13 cellular contexts compared by ENCODE assay signal in the genomic region with DNA sequence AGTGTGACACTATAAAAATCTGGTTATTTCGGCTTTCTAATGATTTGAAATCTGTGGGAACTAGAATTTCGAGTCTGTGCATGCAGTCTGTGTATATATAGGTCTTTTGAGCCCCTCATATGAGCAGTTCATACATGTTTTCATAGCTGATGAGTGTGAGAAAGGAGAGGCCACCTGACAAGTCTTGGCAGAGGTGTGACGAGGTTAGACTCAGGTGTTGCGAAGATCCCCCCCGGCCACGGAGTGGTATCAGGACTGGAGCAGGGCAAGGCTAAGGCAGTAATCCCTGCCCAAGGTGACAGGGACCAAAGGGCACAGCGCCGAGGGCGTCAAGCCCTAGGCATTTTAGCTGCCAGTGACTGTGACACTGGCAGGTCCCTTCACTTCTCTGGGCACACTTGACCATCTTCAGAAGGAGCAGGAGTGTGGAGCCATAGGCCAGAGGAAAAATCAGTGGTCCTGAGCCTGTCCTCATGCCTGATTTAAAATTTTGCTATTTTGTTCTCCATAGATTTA.
A peak's percentile ranks its signal among the peaks of the same experiment; 100 is the strongest.
DNase-seq lines count a peak whose midpoint lies in the region; ATAC-seq lines count a peak whose summit lies in the region.
"Had no signal": no experiment of that assay in that cellular context is flagged by ENCODE, and none has a peak within 500 bp of the region (broad histone marks: within the 10 kb centered on the region; RNA-seq: fewer than 3 reads in every experiment).

No MANE protein-coding gene starts in this region.

- H3K4me3 ChIP-seq in esophagus (ENCODE audit: low read depth in 1 of 2, low read length in 2 of 2) = no peak overlapping the region
- H3K4me3 ChIP-seq in H7 (ENCODE audit: insufficient read depth, low read depth, low read length) = no peak overlapping the region
- H3K4me3 ChIP-seq: BLaER1 treated with 17β-estradiol and CSF1 and Interleukin-3, amounts not matched to agents 10 nM and 100 nM; GM23248 had no signal

- H3K27me3 ChIP-seq in esophagus (ENCODE audit: control insufficient read depth in 1 of 2, insufficient read depth in 2 of 2, low read length in 2 of 2) = no peaks in the 10 kb centered on the region
- no peaks in the 10 kb centered on the region for H3K27me3 ChIP-seq in H7 (ENCODE audit: control insufficient read depth, insufficient read depth, low read length)

- peak; percentile 28 for DNase-seq in NCI-H1105 (lab: John Stamatoyannopoulos, UW)
- DNase-seq in NCI-H69 (lab: John Stamatoyannopoulos, UW) = peak; percentile 32
- DNase-seq in posterior vena cava (ENCODE audit: low spot score) = peak; percentile 34
- no peak for DNase-seq in DMS53 (lab: John Stamatoyannopoulos, UW)
- DNase-seq in H7 = no peak
- DNase-seq: CD8-positive, alpha-beta T cell; COR-L47; DMS 273 treated with DMSO at 0.1 percent for 48 hours; GM23248; HCEC 1CT had no signal

- peaks cover 3 to 9% of the 10 kb centered on the region in 2 donors for H3K4me1 ChIP-seq in esophagus (ENCODE audit: control insufficient read depth in 2 of 2, insufficient read depth in 2 of 2, low read length in 1 of 2)

- H3K36me3 ChIP-seq in esophagus (ENCODE audit: control insufficient read depth in 2 of 2, insufficient read depth in 2 of 2, low read length in 1 of 2) (peaks cover 0 to 3% of the 10 kb centered on the region in 2 donors), H7 (replicated peaks; ENCODE audit: control insufficient read depth, insufficient read depth, low read length) (no peaks in the 10 kb centered on the region)

- ATAC-seq in HG02884 (IDR thresholded peaks at IDR 0.05; ENCODE audit: unreplicated experiment) = no peak
- ATAC-seq: CD8-positive, alpha-beta T cell had no signal

- no peaks in the 10 kb centered on the region for H3K9me3 ChIP-seq in esophagus (ENCODE audit: control insufficient read depth in 2 of 2, insufficient read depth in 1 of 2, low read depth in 1 of 2, low read length in 1 of 2)

- 58 to 62% methylated on average over 9 of the region's 9 CpGs for WGBS in esophagus, 2 donors

- H3K27ac ChIP-seq in esophagus (ENCODE audit: low read depth in 2 of 2, low read length in 1 of 2) = peak overlapping the region; percentile 54 to 84
- H3K27ac ChIP-seq: BLaER1 treated with 17β-estradiol and CSF1 and Interleukin-3, amounts not matched to agents 10 nM and 100 nM; GM23248 had no signal

- intact Hi-C loops in posterior vena cava (cut with DNase I) = no loop called here

Comparison
In these comparisons a context has a peak if more than half of its experiments do, and no peak if none do; other contexts are left out.
1. DNase-seq: peak in NCI-H1105 (single experiment), NCI-H69 (single experiment) and posterior vena cava (single experiment); none in DMS53 (single experiment) and H7 (single experiment).